In genomic region chr6:108260126-108260808, GRCh38 we compare ENCODE assay signal across 8 cellular contexts. TPM values are rescaled to one million over a fixed set of nuclear protein-coding genes. Genes with fewer than 3 reads are reported as not detected.
DNase-seq lines count a peak whose midpoint lies in the region; ATAC-seq and TF ChIP-seq lines count a peak whose summit lies in the region.

No MANE protein-coding gene starts in this region.

- no peaks in the 10 kb centered on the region for H3K4me1 ChIP-seq in fibroblast of lung (ENCODE audit: control insufficient read depth, extremely low read depth, insufficient read depth, low read length)

- peaks cover 11% of the 10 kb centered on the region for H3K4me1 Mint-ChIP-seq in type B pancreatic cell (ENCODE audit: unreplicated experiment)

- no peaks in the 10 kb centered on the region for H4K20me1 ChIP-seq in fibroblast of lung (ENCODE audit: control insufficient read depth, extremely low read depth, insufficient read depth, low read length)

- peak; percentile 3 for ATAC-seq in HG02678 (IDR thresholded peaks at IDR 0.05; ENCODE audit: unreplicated experiment)

- H2AFZ ChIP-seq in fibroblast of lung (ENCODE audit: low read length), result peak overlapping the region; percentile 73

- peak overlapping the region; percentile 95 for H3K4me3 Mint-ChIP-seq in type B pancreatic cell

- peak overlapping the region; percentile 93 for H3K4me2 ChIP-seq in fibroblast of lung (ENCODE audit: extremely low read depth, insufficient read depth, low read length)

- H3K36me3 ChIP-seq in fibroblast of lung (ENCODE audit: control insufficient read depth, insufficient read depth, low read length), result no peaks in the 10 kb centered on the region

- no peaks in the 10 kb centered on the region for H3K27me3 Mint-ChIP-seq in type B pancreatic cell

- peaks cover 43% of the 10 kb centered on the region for H3K79me2 ChIP-seq in fibroblast of lung (ENCODE audit: control insufficient read depth, insufficient read depth, low read length)

- peak overlapping the region; percentile 89 for H3K27ac Mint-ChIP-seq in type B pancreatic cell

- H3K9me3 ChIP-seq in fibroblast of lung (ENCODE audit: control insufficient read depth, insufficient read depth, low read depth, low read length), result no peaks in the 10 kb centered on the region

- peaks cover 4% of the 10 kb centered on the region for H3K36me3 Mint-ChIP-seq in type B pancreatic cell

- H3K4me3 ChIP-seq in fibroblast of lung (replicated peaks in 1 of 4; ENCODE audit: control extremely low read depth in 1 of 4, insufficient read depth in 1 of 4, low read depth in 3 of 4, low read length in 4 of 4), result peak overlapping the region; percentile 71 to 100 (median 90)

- DNase-seq in NCI-H446 (lab: John Stamatoyannopoulos, UW) (peak; percentile 1 to 2), NCI-H446 treated with DMSO at 0.1 percent for 48 hours (lab: John Stamatoyannopoulos, UW) (no peak), NCI-H2171 (lab: John Stamatoyannopoulos, UW) (peak; percentile 21), activated T-cell treated with anti-CD3 and anti-CD28 coated beads for 4 hours (peak; percentile 2), fibroblast of lung (ENCODE audit: low read depth in 2 of 2) (peak; percentile 39 to 54), myocyte (ENCODE audit: low read depth) (peak; percentile 37), type B pancreatic cell (ENCODE audit: extremely low spot score, unreplicated experiment) (peak; percentile 73)

- H3K27me3 ChIP-seq in fibroblast of lung (ENCODE audit: control insufficient read depth, insufficient read depth, low read length), result no peaks in the 10 kb centered on the region

- TF ChIP-seq CTCF in fibroblast of lung (conservative IDR thresholded peaks at IDR 0.05 in 1 of 2, IDR thresholded peaks at IDR 0.05 in 1 of 2; ENCODE audit: low read depth in 1 of 2, low read length in 2 of 2) (no peak), type B pancreatic cell (conservative IDR thresholded peaks at IDR 0.05) (no peak)

- peak overlapping the region; percentile 90 for H3K27ac ChIP-seq in fibroblast of lung (ENCODE audit: insufficient read depth, low read length)

- H3K9ac ChIP-seq in fibroblast of lung (ENCODE audit: insufficient read depth, low read length), result peak overlapping the region; percentile 85

- no peaks in the 10 kb centered on the region for H3K9me3 Mint-ChIP-seq in type B pancreatic cell

RNA-seq across cellular contexts. Expression of gene SNX3, which starts 0.6 kb away (rescaled TPM):
- total RNA-seq in fibroblast of lung (182 and 209 TPM in 2 replicates), myocyte (181 and 192 TPM in 2 replicates), type B pancreatic cell (ENCODE audit: low replicate concordance) (93.1 and 126 TPM in 2 replicates)
- 355 and 428 TPM in 2 replicates for polyA plus RNA-seq in fibroblast of lung
- 203 and 235 TPM in 2 replicates for polyA plus RNA-seq in fibroblast of lung (2012)
- polyA minus RNA-seq in fibroblast of lung (ENCODE audit: low replicate concordance), result 49.2 and 99.9 TPM in 2 replicates
- polyA plus RNA-seq in myocyte (2012), result 156 TPM

RNA-seq across cellular contexts. Expression of gene AFG1L, which starts 34.6 kb away (rescaled TPM):
- total RNA-seq in fibroblast of lung, result 5.4 and 5.6 TPM in 2 replicates
- 1.7 and 2.4 TPM in 2 replicates for polyA plus RNA-seq in fibroblast of lung
- polyA plus RNA-seq in fibroblast of lung (2012), result 2.9 and 4.2 TPM in 2 replicates
- 0.30 and 0.47 TPM in 2 replicates for polyA minus RNA-seq in fibroblast of lung (ENCODE audit: low replicate concordance)
- 4.0 and 6.5 TPM in 2 replicates for total RNA-seq in myocyte
- 2.3 TPM for polyA plus RNA-seq in myocyte (2012)
- 7.8 and 9.6 TPM in 2 replicates for total RNA-seq in type B pancreatic cell (ENCODE audit: low replicate concordance)
